In the genomic region with DNA sequence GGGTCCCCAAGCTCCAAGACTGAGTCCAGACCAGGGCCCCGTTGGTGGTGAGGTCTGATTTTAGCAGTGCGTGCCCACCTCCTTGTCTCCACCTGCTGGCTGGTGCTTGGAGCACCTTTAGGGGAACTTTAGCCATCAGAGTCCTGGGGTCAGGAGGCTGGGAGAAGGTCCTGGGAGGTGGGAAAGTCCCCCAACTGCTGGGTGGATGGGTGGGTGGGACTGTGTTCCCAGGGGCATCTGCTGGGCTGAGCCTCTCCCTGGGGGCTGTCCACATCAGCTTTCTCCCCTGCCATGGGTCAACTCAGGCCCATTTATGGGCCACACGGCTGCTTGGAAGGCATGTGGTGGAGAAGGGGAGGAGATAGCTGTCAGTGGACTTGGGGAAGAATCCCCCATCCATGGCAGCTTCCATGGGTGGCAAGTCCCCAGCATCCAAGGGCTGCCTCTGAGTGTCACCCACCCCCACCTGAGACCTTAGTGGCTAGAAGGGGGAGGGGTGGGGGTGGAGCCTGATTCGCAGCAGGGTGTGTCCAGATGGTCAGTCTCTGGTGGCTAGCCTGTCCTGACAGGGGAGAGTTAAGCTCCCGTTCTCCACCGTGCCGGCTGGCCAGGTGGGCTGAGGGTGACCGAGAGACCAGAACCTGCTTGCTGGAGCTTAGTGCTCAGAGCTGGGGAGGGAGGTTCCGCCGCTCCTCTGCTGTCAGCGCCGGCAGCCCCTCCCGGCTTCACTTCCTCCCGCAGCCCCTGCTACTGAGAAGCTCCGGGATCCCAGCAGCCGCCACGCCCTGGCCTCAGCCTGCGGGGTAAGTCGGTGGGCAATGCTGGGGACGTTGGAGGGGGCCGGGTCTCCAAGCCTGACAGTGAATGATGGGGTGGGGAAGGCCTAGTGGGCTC, we compare ENCODE assay signal across 9 cellular contexts. TPM values are rescaled to one million over a fixed set of nuclear protein-coding genes. Genes with fewer than 3 reads are reported as not detected.
A peak's percentile ranks its signal among the peaks of the same experiment; 100 is the strongest.
DNase-seq lines count a peak whose midpoint lies in the region; ATAC-seq and TF ChIP-seq lines count a peak whose summit lies in the region.
"Had no signal": no experiment of that assay in that cellular context is flagged by ENCODE, and none has a peak within 500 bp of the region (broad histone marks: within the 10 kb centered on the region; RNA-seq: fewer than 3 reads in every experiment).

Gene TRPV2, plus strand, starts transcription at position 541 of the 894 bp plus-strand sequence. CDS start 2,098 bp downstream, outside the sequence.

- peaks cover 25% of the 10 kb centered on the region; the same call in 1 of the 2 replicates for H3K36me3 ChIP-seq in OCI-LY1 (ENCODE audit: insufficient read depth, low read length)
- H3K36me3 ChIP-seq: SJCRH30 had no signal

- H3K27ac ChIP-seq in OCI-LY1 (ENCODE audit: low read depth, low read length, poor library complexity, severe bottlenecking): peak within 1 kb of the TSS; percentile 89
- H3K27ac ChIP-seq: SJCRH30 had no signal

- H3K27me3 Mint-ChIP-seq in activated naive CD8-positive, alpha-beta T cell treated with anti-CD3 and anti-CD28 coated beads, Interleukin-2, amount 10 ng/mL, durations not matched to agents 7 days and 5 days: no peaks in the 10 kb centered on the region
- H3K27me3 Mint-ChIP-seq in immature natural killer cell (ENCODE audit: low read depth in 3 of 3): peaks cover 2 to 12% (median 3%) of the 10 kb centered on the region in 3 donors

- H3K79me2 ChIP-seq in OCI-LY1 (ENCODE audit: insufficient read depth, low read length): no peaks in the 10 kb centered on the region

- H3K4me3 ChIP-seq in OCI-LY1 (ENCODE audit: low read depth, low read length, poor library complexity, severe bottlenecking): peak within 1 kb of the TSS; percentile 81
- H3K4me3 ChIP-seq: SJCRH30 had no signal

- peak within 1 kb of the TSS; percentile 99 for H3K4me3 Mint-ChIP-seq in activated naive CD8-positive, alpha-beta T cell treated with anti-CD3 and anti-CD28 coated beads, Interleukin-2, amount 10 ng/mL, durations not matched to agents 7 days and 5 days
- peak within 1 kb of the TSS; percentile 94 to 99 (median 97) for H3K4me3 Mint-ChIP-seq in immature natural killer cell

- H3K4me2 ChIP-seq in OCI-LY1 (ENCODE audit: low read length): peak within 1 kb of the TSS; percentile 85

- no peaks in the 10 kb centered on the region for H3K9me2 ChIP-seq in OCI-LY1 (ENCODE audit: low read depth, low read length)

- H2AFZ ChIP-seq in OCI-LY1 (ENCODE audit: low read length): no peak within 1 kb of the TSS

- H3K27ac Mint-ChIP-seq in activated naive CD8-positive, alpha-beta T cell treated with anti-CD3 and anti-CD28 coated beads, Interleukin-2, amount 10 ng/mL, durations not matched to agents 7 days and 5 days: peak within 1 kb of the TSS; percentile 99
- H3K27ac Mint-ChIP-seq in immature natural killer cell: peak within 1 kb of the TSS; percentile 97 to 100 (median 99)

- ATAC-seq in GM21786 (IDR thresholded peaks at IDR 0.05; ENCODE audit: unreplicated experiment): peak; percentile 36
- ATAC-seq in activated naive CD8-positive, alpha-beta T cell treated with anti-CD3 and anti-CD28 coated beads, Interleukin-2, amount 10 ng/mL, durations not matched to agents 7 days and 5 days (ENCODE audit: low read depth): peak; percentile 52

- H4K20me1 ChIP-seq in OCI-LY1 (ENCODE audit: insufficient read depth, low read length): no peaks in the 10 kb centered on the region

- peaks cover 36% of the 10 kb centered on the region for H3K4me1 Mint-ChIP-seq in activated naive CD8-positive, alpha-beta T cell treated with anti-CD3 and anti-CD28 coated beads, Interleukin-2, amount 10 ng/mL, durations not matched to agents 7 days and 5 days
- peaks cover 53 to 56% of the 10 kb centered on the region in 2 donors for H3K4me1 Mint-ChIP-seq in immature natural killer cell

- H3K27me3 ChIP-seq in OCI-LY1 (ENCODE audit: insufficient read depth, low read length): no peaks in the 10 kb centered on the region
- H3K27me3 ChIP-seq: SJCRH30 had no signal

- peak; percentile 94 for TF ChIP-seq CTCF in OCI-LY1 (IDR thresholded peaks at IDR 0.05; ENCODE audit: low read length)

- H3K36me3 Mint-ChIP-seq in activated naive CD8-positive, alpha-beta T cell treated with anti-CD3 and anti-CD28 coated beads, Interleukin-2, amount 10 ng/mL, durations not matched to agents 7 days and 5 days: peaks cover 21% of the 10 kb centered on the region
- H3K36me3 Mint-ChIP-seq in immature natural killer cell: peaks cover 11 to 22% (median 12%) of the 10 kb centered on the region in 3 donors

- no peaks in the 10 kb centered on the region for H3F3A ChIP-seq in OCI-LY1 (ENCODE audit: insufficient read depth, low read length)

- no peaks in the 10 kb centered on the region for H3K9me3 Mint-ChIP-seq in activated naive CD8-positive, alpha-beta T cell treated with anti-CD3 and anti-CD28 coated beads, Interleukin-2, amount 10 ng/mL, durations not matched to agents 7 days and 5 days
- H3K9me3 Mint-ChIP-seq in immature natural killer cell: no peaks in the 10 kb centered on the region

- peak; percentile 27 for DNase-seq in COLO668 (lab: John Stamatoyannopoulos, UW; ENCODE audit: unreplicated experiment)
- peak; percentile 75 for DNase-seq in activated naive CD8-positive, alpha-beta T cell treated with anti-CD3 and anti-CD28 coated beads, Interleukin-2, amount 10 ng/mL, durations not matched to agents 7 days and 5 days
- peak; percentile 51 to 54 (median 53) for DNase-seq in immature natural killer cell
- peak; percentile 19 to 41 for DNase-seq in stimulated activated CD4-positive, alpha-beta T cell treated with anti-CD3 and anti-CD28 coated beads, Interleukin-2, amount 100 ng/mL, for 48 hours
- DNase-seq in cerebellar cortex (ENCODE audit: low spot score): no peak
- DNase-seq in NCI-H2171 (lab: John Stamatoyannopoulos, UW): no peak

- peaks cover 29% of the 10 kb centered on the region for H3K4me1 ChIP-seq in OCI-LY1 (ENCODE audit: insufficient read depth, low read length, severe bottlenecking)

- peak within 1 kb of the TSS; percentile 83 for H3K9ac ChIP-seq in OCI-LY1 (ENCODE audit: low read length)

- no peaks in the 10 kb centered on the region for H3K9me3 ChIP-seq in OCI-LY1 (ENCODE audit: low read length)
- H3K9me3 ChIP-seq: SJCRH30 had no signal

- POLR2A ChIA-PET in activated naive CD8-positive, alpha-beta T cell treated with anti-CD3 and anti-CD28 coated beads, Interleukin-2, amount 10 ng/mL, durations not matched to agents 7 days and 5 days (lab: Charles Lee): interaction anchor here (0.5 to 6.3 kb wide), 18 partner anchors 12 to 416 kb away, joined by 3 to 69 read pairs (median 6); partner anchors contain the start of genes CENPV, NCOR1, TTC19 and UBB

RNA-seq across cellular contexts. Expression of gene TRPV2, which starts in this region (rescaled TPM):
- total RNA-seq in activated naive CD8-positive, alpha-beta T cell treated with anti-CD3 and anti-CD28 coated beads, Interleukin-2, amount 10 ng/mL, durations not matched to agents 7 days and 5 days: 100 to 1,000 TPM in 1 of 2 experiments, 10 to 100 TPM in 1; 97.0 to 107 TPM
- 100 to 1,000 TPM; 151 to 206 (median 202) TPM for polyA plus RNA-seq in immature natural killer cell

Comparison
In these comparisons a context has a peak if more than half of its experiments do, and no peak if none do; other contexts are left out.
1. DNase-seq: peak in COLO668 (single experiment), activated naive CD8-positive, alpha-beta T cell treated with anti-CD3 and anti-CD28 coated beads, Interleukin-2, amount 10 ng/mL, durations not matched to agents 7 days and 5 days (single experiment), immature natural killer cell (3 of 3) and stimulated activated CD4-positive, alpha-beta T cell treated with anti-CD3 and anti-CD28 coated beads, Interleukin-2, amount 100 ng/mL, for 48 hours (2 of 2); none in cerebellar cortex (single experiment) and NCI-H2171 (single experiment).